1 cellular context compared by ENCODE assay signal in genomic region chr6:9612489-9612888, GRCh38.
TF ChIP-seq lines count a peak whose summit lies in the region.

No MANE protein-coding gene starts in this region.

TF ChIP-seq in IMR-90, 13 proteins besides CTCF, POLR2A, EP300 and RAD21 (continued from another document):
- TF ChIP-seq RCOR1 (IDR thresholded peaks at IDR 0.05; ENCODE audit: insufficient replicate concordance, low read length) (no peak), SMC3 (IDR thresholded peaks at IDR 0.05; ENCODE audit: low read depth, low read length) (no peak), RFX5 (IDR thresholded peaks at IDR 0.05; ENCODE audit: low read depth, low read length) (no peak), MAFK (IDR thresholded peaks at IDR 0.05; ENCODE audit: low read depth, low read length) (no peak), MAZ (IDR thresholded peaks at IDR 0.05; ENCODE audit: borderline replicate concordance, low read depth, low read length) (no peak), BHLHE40 (IDR thresholded peaks at IDR 0.05; ENCODE audit: low read depth, low read length) (no peak), CEBPB (IDR thresholded peaks at IDR 0.05; ENCODE audit: low read depth, low read length) (no peak), CHD1 (IDR thresholded peaks at IDR 0.05; ENCODE audit: low read depth, low read length) (no peak), FOS (IDR thresholded peaks at IDR 0.05; ENCODE audit: low read depth, low read length) (no peak)
